19 cellular contexts compared by ENCODE assay signal in genomic region chr18:79853993-79854364, GRCh38. TPM values are rescaled to one million over a fixed set of nuclear protein-coding genes. Genes with fewer than 3 reads are reported as not detected.
A peak's percentile ranks its signal among the peaks of the same experiment; 100 is the strongest.
DNase-seq lines count a peak whose midpoint lies in the region; ATAC-seq, FAIRE-seq and TF ChIP-seq lines count a peak whose summit lies in the region.
"Had no signal": no experiment of that assay in that cellular context is flagged by ENCODE, and none has a peak within 500 bp of the region (broad histone marks: within the 10 kb centered on the region; RNA-seq: fewer than 3 reads in every experiment).

No MANE protein-coding gene starts in this region.

- H3K4me2 ChIP-seq in HepG2 (ENCODE audit: low read depth, low read length) (peak overlapping the region; percentile 59), OCI-LY7 (ENCODE audit: low read length) (no peak overlapping the region)

- peaks cover 21% of the 10 kb centered on the region for H3K4me1 ChIP-seq in HepG2 (ENCODE audit: insufficient read depth, low read length)
- peaks cover 0 to 7% (median 3%) of the 10 kb centered on the region in 4 donors for H3K4me1 ChIP-seq in upper lobe of left lung
- H3K4me1 ChIP-seq in OCI-LY7 (ENCODE audit: insufficient read depth, low read length, poor library complexity, severe bottlenecking): no peaks in the 10 kb centered on the region

- H3K9ac ChIP-seq in HepG2 (ENCODE audit: insufficient read depth, low read depth, low read length): no peak overlapping the region

- TF ChIP-seq EP300 in HepG2 (IDR thresholded peaks at IDR 0.05; ENCODE audit: low read depth in 2 of 2, low read length in 2 of 2): no peak
- no peak for TF ChIP-seq EP300 in HepG2 (CRISPR knock-in tag; IDR thresholded peaks at IDR 0.05; ENCODE audit: borderline replicate concordance)
- TF ChIP-seq EP300 in upper lobe of left lung (IDR thresholded peaks at IDR 0.05): no peak

- no peak overlapping the region for H3K27ac Mint-ChIP-seq in activated naive CD8-positive, alpha-beta T cell treated with anti-CD3 and anti-CD28 coated beads, Interleukin-2, amount 10 ng/mL, durations not matched to agents 7 days and 5 days
- H3K27ac Mint-ChIP-seq in activated naive CD8-positive, alpha-beta T cell treated with anti-CD3 and anti-CD28 coated beads for 36 hours: no peak overlapping the region
- H3K27ac Mint-ChIP-seq: HFFc6 had no signal

- H3K79me2 ChIP-seq in HepG2 (ENCODE audit: insufficient read depth, low read length): no peaks in the 10 kb centered on the region
- H3K79me2 ChIP-seq in OCI-LY7 (ENCODE audit: insufficient read depth, low read depth, low read length): no peaks in the 10 kb centered on the region

- peak; percentile 27 for DNase-seq in activated naive CD8-positive, alpha-beta T cell treated with anti-CD3 and anti-CD28 coated beads, Interleukin-2, amount 10 ng/mL, durations not matched to agents 7 days and 5 days
- DNase-seq in activated naive CD8-positive, alpha-beta T cell treated with anti-CD3 and anti-CD28 coated beads for 36 hours: no peak
- DNase-seq in WERI-Rb-1 (peak; percentile 9), HepG2 (ENCODE audit: low spot score) (no peak), upper lobe of left lung (peak in 1 of 2 donors; percentile 47), OCI-LY7 (ENCODE audit: low spot score) (no peak)
- DNase-seq: DMS 273 treated with DMSO at 0.1 percent for 48 hours, HFFc6, Kasumi-1, NCI-H1105 treated with DMSO at 0.1 percent for 48 hours, NCI-H187 treated with DMSO at 0.1 percent for 48 hours, NCI-H2171, NCI-H446 treated with DMSO at 0.1 percent for 48 hours, NCI-H748 treated with DMSO at 0.1 percent for 48 hours, SIG-M5 had no signal

- H3K4me3 ChIP-seq in WERI-Rb-1 (ENCODE audit: low read depth, low read length) (no peak overlapping the region), HepG2 (replicated peaks in 1 of 3; ENCODE audit: insufficient read depth in 1 of 3, low read depth in 2 of 3, low read length in 3 of 3) (peak overlapping the region in 1 of 3 experiments; percentile 44; a peak in 1 of 6 replicates), upper lobe of left lung (no peak overlapping the region), OCI-LY7 (ENCODE audit: low read depth, low read length, poor library complexity, severe bottlenecking) (no peak overlapping the region)

- ATAC-seq in activated naive CD8-positive, alpha-beta T cell treated with anti-CD3 and anti-CD28 coated beads, Interleukin-2, amount 10 ng/mL, durations not matched to agents 7 days and 5 days (ENCODE audit: low read depth): no peak
- ATAC-seq in HepG2 (peak; percentile 69), upper lobe of left lung (ENCODE audit: low FRiP score in 2 of 2) (peak; percentile 8 to 38), GM21825 (IDR thresholded peaks at IDR 0.05; ENCODE audit: unreplicated experiment) (no peak)

- no peaks in the 10 kb centered on the region for H3K9me2 ChIP-seq in OCI-LY7 (ENCODE audit: insufficient read depth, low read length)

- H3K9me3 ChIP-seq in WERI-Rb-1 (ENCODE audit: severe bottlenecking) (no peaks in the 10 kb centered on the region), HepG2 (ENCODE audit: low read length) (no peaks in the 10 kb centered on the region), upper lobe of left lung (no peaks in the 10 kb centered on the region), OCI-LY7 (ENCODE audit: low read length) (no peaks in the 10 kb centered on the region)

- TF ChIP-seq POLR2A in HepG2 (IDR thresholded peaks at IDR 0.05; ENCODE audit: insufficient read depth in 1 of 2, low read depth in 2 of 2, low read length in 2 of 2) (no peak), upper lobe of left lung (IDR thresholded peaks at IDR 0.05) (no peak)

- intact Hi-C loops in HepG2 (cut with micrococcal nuclease; ENCODE audit: unreplicated experiment) (no loop called here), OCI-LY7 (cut with micrococcal nuclease; ENCODE audit: unreplicated experiment) (no loop called here)

- no peaks in the 10 kb centered on the region for H3K27me3 ChIP-seq in WERI-Rb-1 (ENCODE audit: insufficient read depth, low read depth, severe bottlenecking)
- peaks cover 1 to 29% of the 10 kb centered on the region in 2 experiments; a peak in 4 of 5 replicates for H3K27me3 ChIP-seq in HepG2 (ENCODE audit: control insufficient read depth in 1 of 2, insufficient read depth in 2 of 2, low read length in 2 of 2)
- no peaks in the 10 kb centered on the region for H3K27me3 ChIP-seq in upper lobe of left lung

- no peak overlapping the region for H3K4me3 Mint-ChIP-seq in activated naive CD8-positive, alpha-beta T cell treated with anti-CD3 and anti-CD28 coated beads, Interleukin-2, amount 10 ng/mL, durations not matched to agents 7 days and 5 days
- H3K4me3 Mint-ChIP-seq in activated naive CD8-positive, alpha-beta T cell treated with anti-CD3 and anti-CD28 coated beads for 36 hours: no peak overlapping the region
- H3K4me3 Mint-ChIP-seq: HFFc6 had no signal

- H3K27ac ChIP-seq in WERI-Rb-1: no peak overlapping the region
- no peak overlapping the region for H3K27ac ChIP-seq in HepG2 (ENCODE audit: extremely low read length, insufficient read depth, low read length)
- H3K27ac ChIP-seq in upper lobe of left lung: no peak overlapping the region
- H3K27ac ChIP-seq in OCI-LY7 (ENCODE audit: low read depth, low read length, poor library complexity, severe bottlenecking): no peak overlapping the region

- no peaks in the 10 kb centered on the region for H3K36me3 ChIP-seq in WERI-Rb-1
- no peaks in the 10 kb centered on the region for H3K36me3 ChIP-seq in HepG2 (replicated peaks in 1 of 2; ENCODE audit: control insufficient read depth in 1 of 2, insufficient read depth in 2 of 2, low read length in 2 of 2)
- no peaks in the 10 kb centered on the region for H3K36me3 ChIP-seq in upper lobe of left lung
- no peaks in the 10 kb centered on the region for H3K36me3 ChIP-seq in OCI-LY7 (ENCODE audit: insufficient read depth, low read length)

- H2AFZ ChIP-seq in HepG2 (ENCODE audit: low read length) (no peak overlapping the region), OCI-LY7 (ENCODE audit: low read length) (no peak overlapping the region)

- in situ Hi-C loops in HepG2 (cut with HindIII; ENCODE audit: extremely low pct_ligation_motif_present, low pct_unique_long_range_greater_than_20kb): no loop called here

- TF ChIP-seq RAD21 in HepG2 (CRISPR knock-in tag; IDR thresholded peaks at IDR 0.05): no peak

- H4K20me1 ChIP-seq in HepG2 (ENCODE audit: insufficient read depth, low read length) (no peaks in the 10 kb centered on the region), OCI-LY7 (ENCODE audit: insufficient read depth, low read length) (no peaks in the 10 kb centered on the region)

- peaks cover 5% of the 10 kb centered on the region for H3K27me3 Mint-ChIP-seq in activated naive CD8-positive, alpha-beta T cell treated with anti-CD3 and anti-CD28 coated beads, Interleukin-2, amount 10 ng/mL, durations not matched to agents 7 days and 5 days
- H3K27me3 Mint-ChIP-seq in activated naive CD8-positive, alpha-beta T cell treated with anti-CD3 and anti-CD28 coated beads for 36 hours: peaks cover 4% of the 10 kb centered on the region

- no peaks in the 10 kb centered on the region for H3K36me3 Mint-ChIP-seq in activated naive CD8-positive, alpha-beta T cell treated with anti-CD3 and anti-CD28 coated beads, Interleukin-2, amount 10 ng/mL, durations not matched to agents 7 days and 5 days
- H3K36me3 Mint-ChIP-seq in activated naive CD8-positive, alpha-beta T cell treated with anti-CD3 and anti-CD28 coated beads for 36 hours: no peaks in the 10 kb centered on the region

- no peak for FAIRE-seq in HepG2 (lab: Jason Lieb, UNC)
- FAIRE-seq: H1, RCC 7860 had no signal

- 65% methylated on average over 5 of the region's 15 CpGs for WGBS in HepG2 (ENCODE audit: low lambda C conversion rate)
- 84 to 87% methylated on average over 5 to 15 of the region's 15 CpGs for WGBS in upper lobe of left lung, 2 donors

- H3K9me3 Mint-ChIP-seq in activated naive CD8-positive, alpha-beta T cell treated with anti-CD3 and anti-CD28 coated beads, Interleukin-2, amount 10 ng/mL, durations not matched to agents 7 days and 5 days: no peaks in the 10 kb centered on the region
- no peaks in the 10 kb centered on the region for H3K9me3 Mint-ChIP-seq in activated naive CD8-positive, alpha-beta T cell treated with anti-CD3 and anti-CD28 coated beads for 36 hours

- no peaks in the 10 kb centered on the region for H3K4me1 Mint-ChIP-seq in activated naive CD8-positive, alpha-beta T cell treated with anti-CD3 and anti-CD28 coated beads, Interleukin-2, amount 10 ng/mL, durations not matched to agents 7 days and 5 days
- H3K4me1 Mint-ChIP-seq in activated naive CD8-positive, alpha-beta T cell treated with anti-CD3 and anti-CD28 coated beads for 36 hours: peaks cover 1% of the 10 kb centered on the region

- POLR2A ChIA-PET in activated naive CD8-positive, alpha-beta T cell treated with anti-CD3 and anti-CD28 coated beads, Interleukin-2, amount 10 ng/mL, durations not matched to agents 7 days and 5 days (lab: Charles Lee): no interaction called here
- POLR2A ChIA-PET in HepG2 (lab: Yijun Ruan, JAX) (no interaction called here), OCI-LY7 (lab: Charles Lee) (no interaction called here)

- BruUV-seq in HepG2 (replicated peaks; lab: Mats Ljungman, UMichigan) (no TSS peak), OCI-LY7 (replicated peaks; lab: Mats Ljungman, UMichigan) (no TSS peak)

- CTCF ChIA-PET in HepG2 (lab: Yijun Ruan, JAX; ENCODE audit: low intra/inter-chr PET ratio, low total read pairs): no interaction called here
- CTCF ChIA-PET in OCI-LY7 (lab: Charles Lee; ENCODE audit: unreplicated experiment): no interaction called here

- TF ChIP-seq CTCF in WERI-Rb-1 (IDR thresholded peaks at IDR 0.05; ENCODE audit: low read depth, low read length) (no peak), HepG2 (CRISPR knock-in tag; IDR thresholded peaks at IDR 0.05) (peak; percentile 55), upper lobe of left lung (IDR thresholded peaks at IDR 0.05) (no peak), OCI-LY7 (conservative IDR thresholded peaks at IDR 0.05; ENCODE audit: low read length) (no peak)

RNA-seq across cellular contexts. Expression of gene KCNG2, which starts 56.2 kb away (rescaled TPM):
- not detected for total RNA-seq in activated naive CD8-positive, alpha-beta T cell treated with anti-CD3 and anti-CD28 coated beads, Interleukin-2, amount 10 ng/mL, durations not matched to agents 7 days and 5 days
- total RNA-seq in activated naive CD8-positive, alpha-beta T cell treated with anti-CD3 and anti-CD28 coated beads for 36 hours: not detected
- total RNA-seq in HepG2 (2016; rRNA removed; fragmentation: Illumina TruSeq; extraction: Trizol): not detected in 2 replicates
- total RNA-seq in HepG2 (2016; cell fraction: cytosol; rRNA removed; fragmentation: Illumina TruSeq; extraction: Trizol; ENCODE audit: low read depth): not detected in 2 replicates
- total RNA-seq in HepG2 (2016; cell fraction: insoluble cytoplasmic fraction; rRNA removed; fragmentation: Illumina TruSeq; extraction: Trizol): not detected in 2 replicates
- not detected in 2 replicates for total RNA-seq in HepG2 (2016; cell fraction: membrane; rRNA removed; fragmentation: Illumina TruSeq; extraction: Trizol)
- not detected in 2 replicates for total RNA-seq in HepG2 (2016; cell fraction: nucleus; rRNA removed; fragmentation: Illumina TruSeq; extraction: Trizol)
- polyA plus RNA-seq in HepG2 (2011; rRNA removed): not detected in 2 replicates
- polyA plus RNA-seq in HepG2 (2011; cell fraction: cytosol; rRNA removed): not detected in 2 replicates
- polyA plus RNA-seq in HepG2 (2011; cell fraction: nucleus; rRNA removed): 0.14 TPM in 1 of 2 replicates, not detected in the other
- 0.13 and 0.20 TPM in 2 replicates for polyA plus RNA-seq in HepG2 (2012)
- not detected in 2 replicates for polyA plus RNA-seq in HepG2 (2016; cell fraction: cytosol; fragmentation: Illumina TruSeq; extraction: Trizol; ENCODE audit: low read depth)
- not detected in 2 replicates for polyA plus RNA-seq in HepG2 (2016; cell fraction: insoluble cytoplasmic fraction; fragmentation: Illumina TruSeq; extraction: Trizol; ENCODE audit: low read depth)
- polyA plus RNA-seq in HepG2 (2016; cell fraction: membrane; fragmentation: Illumina TruSeq; extraction: Trizol; ENCODE audit: low read depth): not detected in 2 replicates
- not detected in 2 replicates for polyA plus RNA-seq in HepG2 (2016; cell fraction: nucleus; fragmentation: Illumina TruSeq; extraction: Trizol; ENCODE audit: insufficient read depth, low read depth)
- polyA minus RNA-seq in HepG2 (2011; rRNA and poly(A)+ RNA removed; ENCODE audit: low replicate concordance): 0.16 TPM in 1 of 2 replicates, not detected in the other
- not detected in 2 replicates for polyA minus RNA-seq in HepG2 (2011; cell fraction: cytosol; rRNA and poly(A)+ RNA removed)
- polyA minus RNA-seq in HepG2 (2011; cell fraction: nucleus; rRNA and poly(A)+ RNA removed): not detected in 2 replicates
- 1 to 10 TPM in 1 of 6 donors, under 1 TPM in 3, not detected in 2; 0.49 to 1.1 (median 0.73) TPM for total RNA-seq in upper lobe of left lung
- total RNA-seq in OCI-LY7 (2014; rRNA removed; shearing (Covaris generic)): not detected in 2 replicates
- total RNA-seq in OCI-LY7 (2022): not detected in 2 replicates
- total RNA-seq: HFFc6 had no signal
- polyA plus RNA-seq: BJ had no signal

Comparison
In these comparisons a context has a peak if more than half of its experiments do, and no peak if none do; other contexts are left out.
1. DNase-seq: peak in activated naive CD8-positive, alpha-beta T cell treated with anti-CD3 and anti-CD28 coated beads, Interleukin-2, amount 10 ng/mL, durations not matched to agents 7 days and 5 days (single experiment) and WERI-Rb-1 (single experiment); none in activated naive CD8-positive, alpha-beta T cell treated with anti-CD3 and anti-CD28 coated beads for 36 hours (single experiment), HepG2 (single experiment) and OCI-LY7 (single experiment).
2. ATAC-seq: peak in HepG2 (single experiment) and upper lobe of left lung (2 of 2); none in activated naive CD8-positive, alpha-beta T cell treated with anti-CD3 and anti-CD28 coated beads, Interleukin-2, amount 10 ng/mL, durations not matched to agents 7 days and 5 days (single experiment) and GM21825 (single experiment).